Comparison of ENCODE assay signal across 13 cellular contexts in the genomic region with DNA sequence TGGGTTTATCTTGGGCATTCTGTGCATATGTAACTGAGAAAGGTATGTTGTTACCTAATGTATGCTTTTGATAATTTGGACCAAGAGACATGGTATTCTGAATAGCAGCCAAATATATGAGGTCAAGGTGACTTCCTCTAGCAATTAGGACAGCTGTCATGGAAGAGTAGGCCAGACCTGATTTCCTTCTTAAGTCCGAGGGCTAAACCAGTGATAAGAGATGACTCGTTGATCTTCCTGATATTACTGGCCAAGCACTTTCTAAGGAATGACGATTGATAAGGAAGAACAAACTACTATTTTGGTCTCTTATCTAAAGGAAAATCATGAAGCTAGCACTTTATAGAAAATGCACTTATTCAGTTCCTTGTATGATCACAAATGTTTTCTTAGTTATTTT. TPM values are rescaled to one million over a fixed set of nuclear protein-coding genes. Genes with fewer than 3 reads are reported as not detected.
DNase-seq lines count a peak whose midpoint lies in the region; ATAC-seq, FAIRE-seq and TF ChIP-seq lines count a peak whose summit lies in the region.
"Had no signal": no experiment of that assay in that cellular context is flagged by ENCODE, and none has a peak within 500 bp of the region (broad histone marks: within the 10 kb centered on the region; RNA-seq: fewer than 3 reads in every experiment).

No MANE protein-coding gene starts in this region.

- no peak overlapping the region for H3K4me3 Mint-ChIP-seq in T-cell

- H3K4me3 ChIP-seq in Peyer's patch (no peak overlapping the region), fibroblast of the aortic adventitia (ENCODE audit: low read depth, low read length) (no peak overlapping the region), small intestine (ENCODE audit: low read depth in 1 of 2, low read length in 2 of 2) (no peak overlapping the region)
- H3K4me3 ChIP-seq: colonic mucosa had no signal

- H3K36me3 Mint-ChIP-seq in T-cell: peaks cover 1% of the 10 kb centered on the region

- ATAC-seq in GM18861 (IDR thresholded peaks at IDR 0.05; ENCODE audit: unreplicated experiment): no peak
- ATAC-seq in GM18498 (IDR thresholded peaks at IDR 0.05; ENCODE audit: unreplicated experiment): no peak
- ATAC-seq in T-cell (replicated peaks in 1 of 4): no peak

- H3K27me3 ChIP-seq in Peyer's patch (no peaks in the 10 kb centered on the region), small intestine (ENCODE audit: control insufficient read depth in 2 of 2, insufficient read depth in 2 of 2, low read length in 2 of 2) (no peaks in the 10 kb centered on the region)
- H3K27me3 ChIP-seq: colonic mucosa had no signal

- peak overlapping the region in 3 of 4 donors; percentile 15 to 67 (median 56) for H3K27ac ChIP-seq in Peyer's patch
- H3K27ac ChIP-seq in small intestine (ENCODE audit: low read depth in 1 of 2, low read length in 1 of 2): no peak overlapping the region
- H3K27ac ChIP-seq: colonic mucosa had no signal

- no peak for FAIRE-seq in small intestine (lab: Jason Lieb, UNC)

- POLR2A ChIA-PET in T-cell (lab: Charles Lee): no interaction called here

- H3K4me1 ChIP-seq in Peyer's patch (peaks cover 0 to 41% (median 4%) of the 10 kb centered on the region in 4 donors), small intestine (ENCODE audit: control insufficient read depth in 2 of 2, insufficient read depth in 1 of 2, low read depth in 1 of 2, low read length in 1 of 2) (peaks cover 12 to 19% of the 10 kb centered on the region in 2 donors)

- no peak for TF ChIP-seq POLR2A in Peyer's patch (IDR thresholded peaks at IDR 0.05)

- CTCF ChIA-PET in T-cell (lab: Charles Lee): no interaction called here

- TF ChIP-seq CTCF in Peyer's patch (IDR thresholded peaks at IDR 0.05): no peak
- TF ChIP-seq CTCF in fibroblast of the aortic adventitia (IDR thresholded peaks at IDR 0.05; ENCODE audit: insufficient read depth, low read length): no peak

- WGBS in small intestine, 3 donors: 7 to 28% (median 25%) methylated on average over 3 of the region's 3 CpGs

- H3K36me3 ChIP-seq in Peyer's patch (no peaks in the 10 kb centered on the region), small intestine (ENCODE audit: control insufficient read depth in 2 of 2, insufficient read depth in 2 of 2, low read length in 2 of 2) (no peaks in the 10 kb centered on the region)
- H3K36me3 ChIP-seq: colonic mucosa had no signal

- H3K9me3 ChIP-seq in Peyer's patch (no peaks in the 10 kb centered on the region), small intestine (ENCODE audit: control insufficient read depth, low read depth) (no peaks in the 10 kb centered on the region)
- H3K9me3 ChIP-seq: colonic mucosa had no signal

- peaks cover 57 to 59% (median 57%) of the 10 kb centered on the region in 3 donors for H3K4me1 Mint-ChIP-seq in T-cell

- no peaks in the 10 kb centered on the region for H3K9me3 Mint-ChIP-seq in T-cell

- H3K27me3 Mint-ChIP-seq in T-cell: no peaks in the 10 kb centered on the region

- DNase-seq in ELR (ENCODE audit: low read depth) (peak; percentile 48), Peyer's patch (no peak), fibroblast of the aortic adventitia (ENCODE audit: low read depth) (peak; percentile 33), small intestine (peak; percentile 10), T-cell (no peak), iPS-NIHi11 (ENCODE audit: low spot score) (no peak)
- DNase-seq: activated CD4-positive, alpha-beta T cell treated with anti-CD3 and anti-CD28 coated beads, Interleukin-2, amount 50 U/mL, for 48 hours; activated naive CD4-positive, alpha-beta T cell; colonic mucosa; MV-4-11; NCI-H526 treated with DMSO at 0.1 percent for 48 hours had no signal

- no peak overlapping the region for H3K27ac Mint-ChIP-seq in T-cell

RNA-seq across cellular contexts. Expression of a gene that starts 42.7 kb away (rescaled TPM):
- 100 to 1,000 TPM in 1 of 4 donors, 10 to 100 TPM in 3; 41.3 to 100 (median 85.4) TPM for total RNA-seq in Peyer's patch
- 48.7 and 61.3 TPM in 2 replicates for total RNA-seq in fibroblast of the aortic adventitia (ENCODE audit: low replicate concordance)
- 10 to 100 TPM; 12.7 to 25.4 (median 13.8) TPM for polyA plus RNA-seq in small intestine
- 10 to 100 TPM; 28.7 to 48.1 (median 37.7) TPM for total RNA-seq in T-cell

RNA-seq across cellular contexts. Expression of a gene that starts 52.8 kb away (rescaled TPM):
- total RNA-seq in Peyer's patch: 10 to 100 TPM; 56.9 to 83.6 (median 64.5) TPM
- 113 and 159 TPM in 2 replicates for total RNA-seq in fibroblast of the aortic adventitia (ENCODE audit: low replicate concordance)
- 100 to 1,000 TPM; 123 to 164 (median 129) TPM for polyA plus RNA-seq in small intestine
- 10 to 100 TPM; 36.6 to 51.5 (median 49.1) TPM for total RNA-seq in T-cell

Comparison
In these comparisons a context has a peak if more than half of its experiments do, and no peak if none do; other contexts are left out.
1. DNase-seq: peak in ELR (single experiment), fibroblast of the aortic adventitia (single experiment) and small intestine (single experiment); none in Peyer's patch (0 of 3), T-cell (0 of 34) and iPS-NIHi11 (single experiment).
2. H3K27ac ChIP-seq: peak in Peyer's patch (3 of 4); none in small intestine (0 of 2).